Comparison of ENCODE assay signal across 8 cellular contexts in the genomic region with DNA sequence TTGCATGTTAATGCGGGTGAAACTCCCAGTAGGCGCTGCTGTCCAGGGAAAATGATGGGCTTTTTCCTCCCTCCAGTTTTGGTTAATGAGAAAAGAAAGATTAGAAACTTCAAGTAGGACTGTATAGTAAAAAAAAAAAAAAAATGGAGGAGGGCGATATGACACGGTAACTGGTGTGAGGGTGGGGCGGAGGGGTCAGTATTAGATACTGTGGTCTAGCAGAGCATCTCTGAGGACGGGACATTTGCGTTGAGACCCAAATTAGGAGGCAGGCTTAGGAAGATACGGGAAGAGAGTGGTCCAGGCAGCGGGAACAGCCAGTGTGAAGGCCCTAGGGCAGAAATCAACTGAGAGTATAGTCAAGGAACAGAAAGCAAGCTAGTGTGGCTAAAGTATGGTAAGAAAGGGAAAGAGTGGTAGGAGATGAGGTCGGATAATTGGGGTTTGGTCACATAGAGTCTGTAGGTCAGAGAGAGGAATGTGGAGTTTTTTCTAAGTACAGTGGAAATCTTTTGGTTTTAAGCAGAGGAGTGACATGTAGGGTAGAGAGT. TPM values are rescaled to one million over a fixed set of nuclear protein-coding genes. Genes with fewer than 3 reads are reported as not detected.
DNase-seq lines count a peak whose midpoint lies in the region; ATAC-seq and TF ChIP-seq lines count a peak whose summit lies in the region.

No MANE protein-coding gene starts in this region.

- H3K9me2 ChIP-seq in DOHH2 (replicated peaks; ENCODE audit: control insufficient read depth, low read length), result no peaks in the 10 kb centered on the region

- H3F3A ChIP-seq in DOHH2 (ENCODE audit: control insufficient read depth, insufficient read depth), result peaks cover 20% of the 10 kb centered on the region

- H3K4me3 Mint-ChIP-seq in endodermal cell, result peak overlapping the region; percentile 69

- TF ChIP-seq CTCF in DOHH2 (IDR thresholded peaks at IDR 0.05; ENCODE audit: low read depth, low read length, poor library complexity, severe bottlenecking) (no peak), endodermal cell (conservative IDR thresholded peaks at IDR 0.05) (no peak), osteoblast (IDR thresholded peaks at IDR 0.05; ENCODE audit: extremely low read depth, low read depth, low read length) (no peak)

- DNase-seq in NAMALWA (ENCODE audit: low spot score) (peak; percentile 33), endodermal cell (peak; percentile 55), osteoblast (ENCODE audit: insufficient read length, low spot score, missing footprints) (peak; percentile 74), GDM1 (lab: John Stamatoyannopoulos, UW) (no peak), NCI-H1092 (lab: John Stamatoyannopoulos, UW) (no peak)

- H3K27me3 Mint-ChIP-seq in endodermal cell (ENCODE audit: insufficient read depth), result no peaks in the 10 kb centered on the region

- H3K4me1 ChIP-seq in DOHH2 (ENCODE audit: control insufficient read depth, low read length) (peaks cover 32% of the 10 kb centered on the region), endodermal cell (ENCODE audit: control insufficient read depth, insufficient read depth, low read length) (peaks cover 6% of the 10 kb centered on the region), osteoblast (ENCODE audit: insufficient read depth, low read length) (peaks cover 5% of the 10 kb centered on the region)

- H3K79me2 ChIP-seq in DOHH2 (ENCODE audit: control insufficient read depth, low read length), result peaks cover 60% of the 10 kb centered on the region
- H3K79me2 ChIP-seq in osteoblast (ENCODE audit: insufficient read depth, low read length), result peaks cover 19% of the 10 kb centered on the region

- H4K20me1 ChIP-seq in DOHH2 (ENCODE audit: control insufficient read depth, insufficient read depth, low read depth, low read length) (no peaks in the 10 kb centered on the region), osteoblast (ENCODE audit: insufficient read depth, low read length) (peaks cover 6% of the 10 kb centered on the region)

- H3K4me2 ChIP-seq in DOHH2 (ENCODE audit: low read length) (peak overlapping the region; percentile 99), osteoblast (ENCODE audit: insufficient read depth, low read length) (peak overlapping the region; percentile 92)

- H3K36me3 ChIP-seq in DOHH2 (ENCODE audit: control insufficient read depth, low read length), result peaks cover 56% of the 10 kb centered on the region
- peaks cover 18% of the 10 kb centered on the region for H3K36me3 ChIP-seq in endodermal cell (ENCODE audit: control insufficient read depth, insufficient read depth, low read length)
- H3K36me3 ChIP-seq in osteoblast (ENCODE audit: insufficient read depth, low read length), result peaks cover 6% of the 10 kb centered on the region

- peak overlapping the region; percentile 62 for H3K27ac Mint-ChIP-seq in endodermal cell

- peak overlapping the region; percentile 89 for H2AFZ ChIP-seq in osteoblast (ENCODE audit: low read length)

- no peak for ATAC-seq in GM21786 (IDR thresholded peaks at IDR 0.05; ENCODE audit: unreplicated experiment)
- ATAC-seq in HG03025 (IDR thresholded peaks at IDR 0.05; ENCODE audit: low FRiP score, unreplicated experiment), result no peak

- peak overlapping the region; percentile 79 for H3K9ac ChIP-seq in endodermal cell (ENCODE audit: extremely low read depth, low read length, poor library complexity, severe bottlenecking)

- 21 to 37% methylated on average over 6 to 10 of the region's 10 CpGs for WGBS in endodermal cell (ENCODE audit: insufficient coverage in 1 of 2, insufficient read length in 1 of 2), 2 experiments

- peaks cover 17% of the 10 kb centered on the region for H3K36me3 Mint-ChIP-seq in endodermal cell (ENCODE audit: low read depth)

- H3K27ac ChIP-seq in DOHH2 (ENCODE audit: low read depth, low read length) (peak overlapping the region; percentile 73), endodermal cell (ENCODE audit: low read depth, low read length) (peak overlapping the region; percentile 68), osteoblast (ENCODE audit: low read depth, low read length) (peak overlapping the region; percentile 23)

- H3K4me3 ChIP-seq in DOHH2 (ENCODE audit: low read length) (peak overlapping the region; percentile 95), endodermal cell (ENCODE audit: low read length) (peak overlapping the region; percentile 86), osteoblast (ENCODE audit: insufficient read depth, low read length) (peak overlapping the region; percentile 91)

- no peaks in the 10 kb centered on the region for H3K9me3 Mint-ChIP-seq in endodermal cell

- H3K9me3 ChIP-seq in DOHH2 (ENCODE audit: control insufficient read depth, insufficient read depth, low read length), result no peaks in the 10 kb centered on the region
- H3K9me3 ChIP-seq in endodermal cell (ENCODE audit: control insufficient read depth, low read length), result no peaks in the 10 kb centered on the region
- H3K9me3 ChIP-seq in osteoblast (ENCODE audit: low read depth, low read length), result no peaks in the 10 kb centered on the region

- H3K27me3 ChIP-seq in DOHH2 (ENCODE audit: control insufficient read depth, low read length) (no peaks in the 10 kb centered on the region), endodermal cell (ENCODE audit: control insufficient read depth, insufficient read depth, low read length, poor library complexity, severe bottlenecking) (no peaks in the 10 kb centered on the region), osteoblast (ENCODE audit: insufficient read depth, low read length) (no peaks in the 10 kb centered on the region)

- H3K4me1 Mint-ChIP-seq in endodermal cell, result peaks cover 12% of the 10 kb centered on the region

RNA-seq across cellular contexts. Expression of a gene that starts 0.7 kb away (rescaled TPM):
- 10 to 100 TPM; 36.0 to 36.9 TPM for total RNA-seq in endodermal cell
- polyA plus RNA-seq in endodermal cell (2013, experiment 1 of 2), result 31.5 TPM
- 28.4 TPM for polyA plus RNA-seq in endodermal cell (2013, experiment 2 of 2)
- 20.0 and 20.6 TPM in 2 replicates for total RNA-seq in osteoblast

RNA-seq across cellular contexts. Expression of a gene that starts 18.2 kb away (rescaled TPM):
- 10 to 100 TPM; 12.7 to 15.2 TPM for total RNA-seq in endodermal cell
- 6.5 TPM for polyA plus RNA-seq in endodermal cell (2013, experiment 1 of 2)
- 5.6 TPM for polyA plus RNA-seq in endodermal cell (2013, experiment 2 of 2)
- total RNA-seq in osteoblast, result under 0.01 TPM in 2 replicates

RNA-seq across cellular contexts. Expression of a gene that starts 22.2 kb away (rescaled TPM):
- total RNA-seq in endodermal cell, result 100 to 1,000 TPM; 174 to 176 TPM
- polyA plus RNA-seq in endodermal cell (2013, experiment 1 of 2), result 151 TPM
- polyA plus RNA-seq in endodermal cell (2013, experiment 2 of 2), result 140 TPM
- total RNA-seq in osteoblast, result 66.2 and 71.3 TPM in 2 replicates

RNA-seq across cellular contexts. Expression of a gene that starts 55.6 kb away (rescaled TPM):
- total RNA-seq in endodermal cell (not detected), osteoblast (not detected in 2 replicates)
- not detected for polyA plus RNA-seq in endodermal cell (2013, experiment 1 of 2)
- not detected for polyA plus RNA-seq in endodermal cell (2013, experiment 2 of 2)

Comparison
In these comparisons a context has a peak if more than half of its experiments do, and no peak if none do; other contexts are left out.
1. H3K27ac ChIP-seq: peak in every context shown above with its lines; median percentile 73 in DOHH2; 68 in endodermal cell; 23 in osteoblast.
2. DNase-seq: peak in NAMALWA (single experiment), endodermal cell (single experiment) and osteoblast (single experiment); none in GDM1 (single experiment) and NCI-H1092 (single experiment).
3. RNA of a gene that starts 18.2 kb away (total RNA-seq): 12.7 to 15.2 TPM in endodermal cell; under 0.01 TPM in osteoblast; every median in the first group is over 10 times any median in the second.
4. Peak in every context shown above with its lines, with median percentiles within 50 percentile points of each other: H3K4me3 ChIP-seq.